ENCODE assay signal across 19 cellular contexts in genomic region chr12:1436015-1436414, GRCh38.
DNase-seq lines count a peak whose midpoint lies in the region; ATAC-seq and TF ChIP-seq lines count a peak whose summit lies in the region.
"Had no signal": no experiment of that assay in that cellular context is flagged by ENCODE, and none has a peak within 500 bp of the region (broad histone marks: within the 10 kb centered on the region; RNA-seq: fewer than 3 reads in every experiment).

No MANE protein-coding gene starts in this region.

- no peaks in the 10 kb centered on the region for H3K27me3 ChIP-seq in heart left ventricle
- no peaks in the 10 kb centered on the region for H3K27me3 ChIP-seq in colonic mucosa
- H3K27me3 ChIP-seq: Peyer's patch had no signal

- intact Hi-C loops in heart left ventricle (cut with DNase I) (no loop called here), cardiac septum (cut with DNase I) (no loop called here), colonic mucosa (cut with DNase I) (no loop called here)

- no peaks in the 10 kb centered on the region for H3K9me3 ChIP-seq in heart left ventricle
- no peaks in the 10 kb centered on the region for H3K9me3 ChIP-seq in colonic mucosa
- H3K9me3 ChIP-seq: Peyer's patch had no signal

- H3K36me3 ChIP-seq in heart left ventricle (no peaks in the 10 kb centered on the region), colonic mucosa (no peaks in the 10 kb centered on the region)
- H3K36me3 ChIP-seq: Peyer's patch had no signal

- TF ChIP-seq POLR2A in heart left ventricle (IDR thresholded peaks at IDR 0.05): no peak

- peaks cover 0 to 19% (median 0%) of the 10 kb centered on the region in 12 donors for H3K4me1 ChIP-seq in heart left ventricle
- H3K4me1 ChIP-seq in colonic mucosa: peaks cover 4% of the 10 kb centered on the region

- H3K9me3 Mint-ChIP-seq in nephron: no peaks in the 10 kb centered on the region

- peaks cover 38% of the 10 kb centered on the region for H3K4me1 Mint-ChIP-seq in nephron

- H3K27me3 Mint-ChIP-seq in nephron (ENCODE audit: low read depth): no peaks in the 10 kb centered on the region

- 58 to 80% (median 74%) methylated on average over 6 of the region's 6 CpGs for WGBS in heart left ventricle, 4 donors

- peak overlapping the region; percentile 22 to 50 (median 31) for H3K27ac Mint-ChIP-seq in nephron

- no peak overlapping the region for H3K9ac ChIP-seq in colonic mucosa (ENCODE audit: low read depth in 2 of 2, low read length in 2 of 2)

- H3K4me3 Mint-ChIP-seq in nephron: no peak overlapping the region

- DNase-seq in heart left ventricle: peak in 2 of 5 donors; percentile 40 to 44
- no peak for DNase-seq in cardiac septum (ENCODE audit: low spot score)
- no peak for DNase-seq in colonic mucosa
- DNase-seq in activated CD4-positive, alpha-beta T cell treated with anti-CD3 and anti-CD28 coated beads, Interleukin-2, amount 50 U/mL, for 48 hours: no peak
- DNase-seq in NCI-H1105 treated with DMSO at 0.1 percent for 48 hours (lab: John Stamatoyannopoulos, UW): no peak
- DNase-seq: AML-193, C1 segment of cervical spinal cord, DMS53, GDM1, GOT3, KG1, NCI-H1105, NCI-H2029 treated with DMSO at 0.1 percent for 48 hours, NCI-H2171, NCI-H524 treated with DMSO at 0.1 percent for 48 hours, Peyer's patch had no signal

- peaks cover 4% of the 10 kb centered on the region for H3K36me3 Mint-ChIP-seq in nephron (ENCODE audit: low read depth)

- H3K4me3 ChIP-seq in heart left ventricle: no peak overlapping the region
- no peak overlapping the region for H3K4me3 ChIP-seq in colonic mucosa
- H3K4me3 ChIP-seq: Peyer's patch had no signal

- H3K27ac ChIP-seq in heart left ventricle: no peak overlapping the region
- peak overlapping the region; percentile 68 for H3K27ac ChIP-seq in colonic mucosa
- H3K27ac ChIP-seq: HL-60 had no signal

- no peak for TF ChIP-seq CTCF in heart left ventricle (IDR thresholded peaks at IDR 0.05)
- TF ChIP-seq CTCF in colonic mucosa (IDR thresholded peaks at IDR 0.05): no peak
- no peak for TF ChIP-seq CTCF in nephron (IDR thresholded peaks at IDR 0.05; ENCODE audit: unreplicated experiment in 3 of 3)

- ATAC-seq in heart left ventricle (peak in 3 of 4 donors; percentile 66 to 80 (median 76)), HG03432 (IDR thresholded peaks at IDR 0.05; ENCODE audit: unreplicated experiment) (no peak)
